ENCODE assay signal across 8 cellular contexts in genomic region chr15:101723874-101724674, GRCh38. TPM values are rescaled to one million over a fixed set of nuclear protein-coding genes. Genes with fewer than 3 reads are reported as not detected.
A peak's percentile ranks its signal among the peaks of the same experiment; 100 is the strongest.
DNase-seq lines count a peak whose midpoint lies in the region; ATAC-seq and TF ChIP-seq lines count a peak whose summit lies in the region.

Gene TARS3 (minus strand): TSS chr15:101724473. CDS start chr15:101724387, 86 bp downstream.

- H3K4me3 Mint-ChIP-seq in type B pancreatic cell = peak within 1 kb of the TSS; percentile 90

- peaks cover 10% of the 10 kb centered on the region for H3K4me1 Mint-ChIP-seq in type B pancreatic cell (ENCODE audit: unreplicated experiment)

- H3K9ac ChIP-seq in SU-DHL-6 (ENCODE audit: low read length) = peak within 1 kb of the TSS; percentile 53

- no peaks in the 10 kb centered on the region for H3K79me2 ChIP-seq in SU-DHL-6 (ENCODE audit: insufficient read depth, low read length)

- H3K27me3 ChIP-seq in SU-DHL-6 (ENCODE audit: low read length) = no peaks in the 10 kb centered on the region

- H3K9me2 ChIP-seq in SU-DHL-6 (replicated peaks; ENCODE audit: insufficient read depth, low read length) = no peaks in the 10 kb centered on the region

- H3F3A ChIP-seq in SU-DHL-6 (ENCODE audit: insufficient read depth) = peaks cover 9% of the 10 kb centered on the region; the same call in 1 of the 2 replicates

- no peaks in the 10 kb centered on the region for H3K9me3 Mint-ChIP-seq in type B pancreatic cell

- peak within 1 kb of the TSS; percentile 79 for H2AFZ ChIP-seq in SU-DHL-6 (ENCODE audit: low read depth, low read length, severe bottlenecking)

- no peaks in the 10 kb centered on the region for H3K36me3 ChIP-seq in SU-DHL-6 (ENCODE audit: low read length)

- intact Hi-C loops in cardiac septum (cut with DNase I) (no loop called here), posterior cingulate gyrus (cut with DNase I) (loop anchor here (1.0 kb wide), 1 partner anchor 72 kb away; the partner anchor contains the start of gene TM2D3)

- peaks cover 20% of the 10 kb centered on the region for H3K36me3 Mint-ChIP-seq in type B pancreatic cell

- H3K9me3 ChIP-seq in SU-DHL-6 (ENCODE audit: insufficient read depth, low read length) = no peaks in the 10 kb centered on the region

- peak within 1 kb of the TSS; percentile 42; the same call in 1 of the 2 replicates for H3K27ac ChIP-seq in SU-DHL-6 (ENCODE audit: low read depth, low read length)

- H3K4me3 ChIP-seq in GM12865 (ENCODE audit: low read depth, low read length) = peak within 1 kb of the TSS; percentile 79
- peak within 1 kb of the TSS; percentile 86 for H3K4me3 ChIP-seq in NB4 (ENCODE audit: low read depth, low read length)
- peak within 1 kb of the TSS; percentile 65 for H3K4me3 ChIP-seq in SU-DHL-6 (ENCODE audit: insufficient read depth, low read length, poor library complexity, severe bottlenecking)

- ATAC-seq in HG02588 (IDR thresholded peaks at IDR 0.05; ENCODE audit: unreplicated experiment) = peak; percentile 88

- peak within 1 kb of the TSS; percentile 84 for H3K4me2 ChIP-seq in SU-DHL-6 (ENCODE audit: low read depth, low read length, poor library complexity, severe bottlenecking)

- H3K27me3 Mint-ChIP-seq in type B pancreatic cell = no peaks in the 10 kb centered on the region

- H3K27ac Mint-ChIP-seq in type B pancreatic cell = peak within 1 kb of the TSS; percentile 82

- peak; percentile 95 for DNase-seq in GM12865 (ENCODE audit: low read depth)
- peak; percentile 95 for DNase-seq in NB4 (ENCODE audit: low read depth)
- peak; percentile 95 for DNase-seq in activated naive CD8-positive, alpha-beta T cell treated with anti-CD3 and anti-CD28 coated beads, Interleukin-2, amount 50 U/mL, for 16 hours (ENCODE audit: low read depth, low spot score)
- DNase-seq in cardiac septum (ENCODE audit: low spot score) = peak; percentile 97
- DNase-seq in posterior cingulate gyrus = peak; percentile 90 to 98 (median 94)
- DNase-seq in type B pancreatic cell (ENCODE audit: extremely low spot score, unreplicated experiment) = peak; percentile 90

- TF ChIP-seq CTCF in GM12865 (IDR thresholded peaks at IDR 0.05; ENCODE audit: insufficient read depth, low read depth, low read length, missing control alignments) (peak; percentile 16), NB4 (IDR thresholded peaks at IDR 0.05; ENCODE audit: low read depth, low read length) (peak; percentile 7), SU-DHL-6 (IDR thresholded peaks at IDR 0.05; ENCODE audit: insufficient read depth, low read length, poor library complexity, severe bottlenecking) (no peak), type B pancreatic cell (conservative IDR thresholded peaks at IDR 0.05) (peak; percentile 40)

- TF ChIP-seq POLR2A in NB4 (IDR thresholded peaks at IDR 0.05; ENCODE audit: extremely low read depth, insufficient read length) = peak; percentile 93

- no peaks in the 10 kb centered on the region for H4K20me1 ChIP-seq in SU-DHL-6 (ENCODE audit: low read depth, low read length)

RNA-seq across cellular contexts. Expression of gene TARS3, which starts in this region (rescaled TPM):
- 27.3 TPM for total RNA-seq in cardiac septum
- total RNA-seq in type B pancreatic cell (ENCODE audit: low replicate concordance) = 11.0 and 17.1 TPM in 2 replicates

Comparison
In these comparisons a context has a peak if more than half of its experiments do, and no peak if none do; other contexts are left out.
1. Peak in every context shown above with its lines: DNase-seq, ATAC-seq, H3K4me3 ChIP-seq and H3K27ac ChIP-seq.